ENCODE assay signal across 2 cellular contexts in genomic region chr11:128574576-128575011, GRCh38.
TF ChIP-seq lines count a peak whose summit lies in the region.

No MANE protein-coding gene starts in this region.

TF ChIP-seq in IMR-90, 13 proteins besides CTCF, POLR2A, EP300 and RAD21:
- TF ChIP-seq CEBPB (IDR thresholded peaks at IDR 0.05; ENCODE audit: low read depth, low read length), result peak; percentile 34; the same call in 1 of the 2 replicates
- no peak for TF ChIP-seq ELK1 (IDR thresholded peaks at IDR 0.05; ENCODE audit: borderline replicate concordance, low read depth, low read length)
- TF ChIP-seq RCOR1 (IDR thresholded peaks at IDR 0.05; ENCODE audit: insufficient replicate concordance, low read length), result no peak

TF ChIP-seq in K562, 482 proteins besides CTCF, POLR2A, EP300 and RAD21:
- TF ChIP-seq USF2 (CRISPR knock-in tag; IDR thresholded peaks at IDR 0.05) (0 out of 2 replicates have a peak, but pooled peaks have one; percentile 6), FOXA3 (CRISPR knock-in tag; conservative IDR thresholded peaks at IDR 0.05 in 1 of 2, IDR thresholded peaks at IDR 0.05 in 1 of 2) (no peak), TFE3 (CRISPR knock-in tag; IDR thresholded peaks at IDR 0.05) (peak; percentile 54)
